ENCODE assay signal across 32 cellular contexts in genomic region chr13:59493436-59493965, GRCh38.
"Had no signal": no experiment of that assay in that cellular context is flagged by ENCODE, and none has a peak within 500 bp of the region (broad histone marks: within the 10 kb centered on the region; RNA-seq: fewer than 3 reads in every experiment).

No MANE protein-coding gene starts in this region.

- H3K9me3 Mint-ChIP-seq: activated CD4-positive, alpha-beta memory T cell treated with anti-CD3 and anti-CD28 coated beads for 36 hours; activated CD4-positive, alpha-beta T cell treated with anti-CD3 and anti-CD28 coated beads, Interleukin-2, amount 10 ng/mL, durations not matched to agents 7 days and 5 days; activated naive CD8-positive, alpha-beta T cell treated with anti-CD3 and anti-CD28 coated beads, Interleukin-2, amount 50 U/mL, for 24 hours; activated T-cell treated with anti-CD3 and anti-CD28 coated beads, Interleukin-2, amount 50 U/mL, for 4 hours; central memory CD8-positive, alpha-beta T cell had no signal

- H3K9me3 ChIP-seq: ascending aorta, body of pancreas, SJSA1 had no signal

- H3K4me3 ChIP-seq: ascending aorta, body of pancreas, SJSA1 had no signal

- H3K36me3 ChIP-seq: ascending aorta, SJSA1 had no signal

- H3K27me3 Mint-ChIP-seq: activated CD4-positive, alpha-beta memory T cell treated with anti-CD3 and anti-CD28 coated beads for 36 hours; activated naive CD8-positive, alpha-beta T cell treated with anti-CD3 and anti-CD28 coated beads, Interleukin-2, amount 50 U/mL, for 24 hours had no signal

- H3K4me1 Mint-ChIP-seq: activated naive CD8-positive, alpha-beta T cell treated with anti-CD3 and anti-CD28 coated beads, Interleukin-2, amount 50 U/mL, for 24 hours; central memory CD8-positive, alpha-beta T cell; T-helper 17 cell had no signal

- ATAC-seq: activated naive CD8-positive, alpha-beta T cell treated with anti-CD3 and anti-CD28 coated beads, Interleukin-2, amount 50 U/mL, for 24 hours; activated T-cell treated with anti-CD3 and anti-CD28 coated beads, Interleukin-2, amount 50 U/mL, for 4 hours; body of pancreas; PC-3; SK-N-SH treated with all-trans-retinoic acid at 6 μM for 48 hours; T-helper 17 cell had no signal

- DNase-seq: activated CD4-positive, alpha-beta memory T cell treated with anti-CD3 and anti-CD28 coated beads for 36 hours; activated CD4-positive, alpha-beta T cell treated with anti-CD3 and anti-CD28 coated beads, Interleukin-2, amount 10 ng/mL, durations not matched to agents 7 days and 5 days; activated CD4-positive, CD25-positive, alpha-beta regulatory T cell; activated CD8-positive, alpha-beta memory T cell treated with anti-CD3 and anti-CD28 coated beads for 24 hours; activated effector memory CD4-positive, alpha-beta T cell treated with anti-CD3 and anti-CD28 coated beads, Interleukin-2, amount 50 U/mL, for 16 hours; activated naive CD4-positive, alpha-beta T cell treated with Interleukin-2 at 50 U/mL for 16 hours; activated naive CD8-positive, alpha-beta T cell treated with anti-CD3 and anti-CD28 coated beads, Interleukin-2, amount 50 U/mL, for 24 hours; activated T-cell treated with anti-CD3 and anti-CD28 coated beads, Interleukin-2, amount 50 U/mL, for 4 hours; amniotic stem cell; body of pancreas; Kasumi-1; KBM-7; NCI-H1048; NCI-H146; NCI-H187 treated with DMSO at 0.1 percent for 48 hours; NCI-H2081 treated with DMSO at 0.1 percent for 48 hours; NCI-H446; NCI-H526; NCI-H82; NK-92 treated with Interleukin-12 subunit alpha and Interleukin-12 subunit beta, amount 100 ng/mL, for 24 hours; PC-3; SHP77; T-helper 17 cell; T1000 had no signal

- H3K4me3 Mint-ChIP-seq: activated CD4-positive, alpha-beta memory T cell treated with anti-CD3 and anti-CD28 coated beads for 36 hours; activated CD4-positive, alpha-beta T cell treated with anti-CD3 and anti-CD28 coated beads, Interleukin-2, amount 10 ng/mL, durations not matched to agents 7 days and 5 days; activated naive CD8-positive, alpha-beta T cell treated with anti-CD3 and anti-CD28 coated beads, Interleukin-2, amount 50 U/mL, for 24 hours; activated T-cell treated with anti-CD3 and anti-CD28 coated beads, Interleukin-2, amount 50 U/mL, for 4 hours; central memory CD8-positive, alpha-beta T cell; T-helper 17 cell had no signal

- H3K27ac ChIP-seq: ascending aorta, body of pancreas, SJSA1, VCaP had no signal

- H3K36me3 Mint-ChIP-seq: activated CD4-positive, alpha-beta memory T cell treated with anti-CD3 and anti-CD28 coated beads for 36 hours; activated naive CD4-positive, alpha-beta T cell treated with anti-CD3 and anti-CD28 coated beads, Interleukin-2, amount 50 U/mL, for 72 hours had no signal

- FAIRE-seq: bronchial epithelial cell, RCC 7860 had no signal

- H3K4me1 ChIP-seq: ascending aorta, SJSA1 had no signal

- H3K27me3 ChIP-seq: ascending aorta, body of pancreas, SJSA1 had no signal

- H3K27ac Mint-ChIP-seq: activated CD4-positive, alpha-beta memory T cell treated with anti-CD3 and anti-CD28 coated beads for 36 hours; activated CD4-positive, alpha-beta T cell treated with anti-CD3 and anti-CD28 coated beads, Interleukin-2, amount 10 ng/mL, durations not matched to agents 7 days and 5 days; activated naive CD4-positive, alpha-beta T cell treated with anti-CD3 and anti-CD28 coated beads, Interleukin-2, amount 50 U/mL, for 72 hours; activated naive CD8-positive, alpha-beta T cell treated with anti-CD3 and anti-CD28 coated beads, Interleukin-2, amount 50 U/mL, for 24 hours; T-helper 17 cell had no signal
